23 cellular contexts compared by ENCODE assay signal in genomic region chr6:143037470-143037869, GRCh38. TPM values are rescaled to one million over a fixed set of nuclear protein-coding genes. Genes with fewer than 3 reads are reported as not detected.
A peak's percentile ranks its signal among the peaks of the same experiment; 100 is the strongest.
DNase-seq lines count a peak whose midpoint lies in the region; ATAC-seq, FAIRE-seq and TF ChIP-seq lines count a peak whose summit lies in the region.
"Had no signal": no experiment of that assay in that cellular context is flagged by ENCODE, and none has a peak within 500 bp of the region (broad histone marks: within the 10 kb centered on the region; RNA-seq: fewer than 3 reads in every experiment).

No MANE protein-coding gene starts in this region.

- FAIRE-seq in GM19239 (lab: Jason Lieb, UNC): peak; percentile 33
- FAIRE-seq: HTR-8/SVneo had no signal

- H3K4me3 ChIP-seq in AG09309 (ENCODE audit: control insufficient read depth, low read depth, low read length): no peak overlapping the region
- H3K4me3 ChIP-seq: SJCRH30 had no signal

- no peak overlapping the region for H3K4me3 Mint-ChIP-seq in glutamatergic neuron (ENCODE audit: unreplicated experiment)
- H3K4me3 Mint-ChIP-seq: CD14-positive monocyte, T-helper 17 cell had no signal

- no peak for ATAC-seq in HG03196 (IDR thresholded peaks at IDR 0.05; ENCODE audit: unreplicated experiment)
- ATAC-seq: T-helper 17 cell had no signal

- H3K9me3 Mint-ChIP-seq in glutamatergic neuron (ENCODE audit: unreplicated experiment): no peaks in the 10 kb centered on the region

- H3K27ac Mint-ChIP-seq in glutamatergic neuron (ENCODE audit: unreplicated experiment): no peak overlapping the region
- H3K27ac Mint-ChIP-seq: CD14-positive monocyte, T-helper 17 cell had no signal

- no peaks in the 10 kb centered on the region for H3K36me3 Mint-ChIP-seq in glutamatergic neuron (ENCODE audit: unreplicated experiment)
- H3K36me3 Mint-ChIP-seq: CD14-positive monocyte had no signal

- POLR2A ChIA-PET in RWPE1 (lab: Yijun Ruan, JAX; ENCODE audit: low non-redundant PET): no interaction called here

- no peaks in the 10 kb centered on the region for H3K27me3 Mint-ChIP-seq in glutamatergic neuron (ENCODE audit: unreplicated experiment)

- DNase-seq in AG09309 (ENCODE audit: low read depth) (peak; percentile 11), GM19239 (ENCODE audit: insufficient read length, low spot score) (no peak), OCI-M2 (lab: John Stamatoyannopoulos, UW; ENCODE audit: unreplicated experiment) (peak; percentile 36), kidney glomerular epithelial cell (lab: John Stamatoyannopoulos, UW) (peak; percentile 70), HT-29 (ENCODE audit: low spot score) (no peak), glutamatergic neuron (no peak), RWPE1 (ENCODE audit: low spot score) (no peak)
- DNase-seq: DMS79 treated with DMSO at 0.1 percent for 48 hours; H7; IMR-90; Karpas-422; MM.1S; NCI-H1436; NCI-H2029; NCI-H748 treated with DMSO at 0.1 percent for 48 hours; NK-92 treated with Interleukin-12 subunit alpha and Interleukin-12 subunit beta, amount 100 ng/mL, for 24 hours; RPMI8226; SJCRH30; T-helper 17 cell had no signal

- CTCF ChIA-PET in RWPE1 (lab: Yijun Ruan, JAX): interaction anchor here (0.6 kb wide), 1 partner anchor 519 kb away, joined by 3 read pairs; no protein-coding TSS in a partner anchor

- TF ChIP-seq CTCF in AG09309 (IDR thresholded peaks at IDR 0.05; ENCODE audit: control insufficient read depth, insufficient read depth, low read depth, low read length, missing control alignments): no peak
- TF ChIP-seq CTCF in glutamatergic neuron (IDR thresholded peaks at IDR 0.05; ENCODE audit: partially characterized antibody, unreplicated experiment): no peak
- no peak for TF ChIP-seq CTCF in RWPE1 (conservative IDR thresholded peaks at IDR 0.05; ENCODE audit: low read depth)

- H3K27ac ChIP-seq in RWPE1: no peak overlapping the region
- H3K27ac ChIP-seq: HL-60, SJCRH30 had no signal

- H3K4me1 Mint-ChIP-seq in glutamatergic neuron (ENCODE audit: low read depth, unreplicated experiment): no peaks in the 10 kb centered on the region

RNA-seq across cellular contexts. Expression of gene AIG1, which starts 23.2 kb away (rescaled TPM):
- 18.2 and 21.9 TPM in 2 replicates for total RNA-seq in HT-29 (2014; rRNA removed; shearing (Covaris generic))
- 14.3 TPM for total RNA-seq in glutamatergic neuron (ENCODE audit: unreplicated experiment)

Comparison
In these comparisons a context has a peak if more than half of its experiments do, and no peak if none do; other contexts are left out.
1. DNase-seq: peak in AG09309 (single experiment), OCI-M2 (single experiment) and kidney glomerular epithelial cell (single experiment); none in GM19239 (single experiment), HT-29 (single experiment), glutamatergic neuron (single experiment) and RWPE1 (single experiment).